Comparison of ENCODE assay signal across 9 cellular contexts in genomic region chr12:122875590-122876220, GRCh38. TPM values are rescaled to one million over a fixed set of nuclear protein-coding genes. Genes with fewer than 3 reads are reported as not detected.
DNase-seq lines count a peak whose midpoint lies in the region; ATAC-seq, FAIRE-seq and TF ChIP-seq lines count a peak whose summit lies in the region.
"Had no signal": no experiment of that assay in that cellular context is flagged by ENCODE, and none has a peak within 500 bp of the region (broad histone marks: within the 10 kb centered on the region; RNA-seq: fewer than 3 reads in every experiment).

No MANE protein-coding gene starts in this region.

- H3K36me3 ChIP-seq in spleen = peaks cover 0 to 44% (median 0%) of the 10 kb centered on the region in 6 donors

- no peak overlapping the region for H3K4me3 ChIP-seq in spleen
- H3K4me3 ChIP-seq: A549 had no signal

- no peaks in the 10 kb centered on the region for H3K9me3 Mint-ChIP-seq in T-helper 1 cell treated with Interleukin-12 subunit alpha and Interleukin-12 subunit beta and Interleukin-4 antibody, amounts not matched to agents 30 μg/mL and 1 μg/mL, for 36 hours

- TF ChIP-seq POLR2A in spleen (IDR thresholded peaks at IDR 0.05) (no peak), H54 (IDR thresholded peaks at IDR 0.05; ENCODE audit: low read depth, low read length) (no peak)

- H3K27me3 ChIP-seq in spleen (replicated peaks in 1 of 7) = no peaks in the 10 kb centered on the region

- peaks cover 80% of the 10 kb centered on the region for H3K4me1 Mint-ChIP-seq in T-helper 1 cell treated with Interleukin-12 subunit alpha and Interleukin-12 subunit beta and Interleukin-4 antibody, amounts not matched to agents 30 μg/mL and 1 μg/mL, for 36 hours (ENCODE audit: low read depth)

- ATAC-seq in HG02610 (IDR thresholded peaks at IDR 0.05; ENCODE audit: unreplicated experiment) (peak; percentile 70), GM19467 (IDR thresholded peaks at IDR 0.05; ENCODE audit: unreplicated experiment) (no peak)
- ATAC-seq: A549 had no signal

- 54 to 72% (median 66%) methylated on average over 7 of the region's 7 CpGs for WGBS in spleen, 5 donors

- no peak for TF ChIP-seq CTCF in spleen (IDR thresholded peaks at IDR 0.05 in 8 of 11, conservative IDR thresholded peaks at IDR 0.05 in 3 of 11)

- no peak overlapping the region for H3K27ac Mint-ChIP-seq in T-helper 1 cell treated with Interleukin-12 subunit alpha and Interleukin-12 subunit beta and Interleukin-4 antibody, amounts not matched to agents 30 μg/mL and 1 μg/mL, for 36 hours

- H3K36me3 Mint-ChIP-seq in T-helper 1 cell treated with Interleukin-12 subunit alpha and Interleukin-12 subunit beta and Interleukin-4 antibody, amounts not matched to agents 30 μg/mL and 1 μg/mL, for 36 hours (ENCODE audit: low read depth) = peaks cover 35% of the 10 kb centered on the region

- FAIRE-seq in H54 (lab: Jason Lieb, UNC) = no peak
- FAIRE-seq: A549 had no signal

- peak overlapping the region in 6 of 8 donors; percentile 41 to 81 (median 66) for H3K27ac ChIP-seq in spleen
- H3K27ac ChIP-seq: A549 had no signal

- DNase-seq in NOMO-1 treated with DMSO at 0.1 percent for 48 hours (lab: John Stamatoyannopoulos, UW; ENCODE audit: unreplicated experiment) (peak; percentile 51), NOMO-1 treated with dmso at 0.1 percent for 144 hours (lab: John Stamatoyannopoulos, UW; ENCODE audit: unreplicated experiment) (no peak), spleen (no peak), H54 (ENCODE audit: insufficient read length, low spot score) (no peak), EL (no peak)

- H3K9me3 ChIP-seq in spleen = no peaks in the 10 kb centered on the region
- H3K9me3 ChIP-seq: A549 had no signal

- H3K4me1 ChIP-seq in spleen = peaks cover 83 to 100% (median 100%) of the 10 kb centered on the region in 6 donors

- peak overlapping the region; percentile 18 for H3K4me3 Mint-ChIP-seq in T-helper 1 cell treated with Interleukin-12 subunit alpha and Interleukin-12 subunit beta and Interleukin-4 antibody, amounts not matched to agents 30 μg/mL and 1 μg/mL, for 36 hours

- intact Hi-C loops in spleen (cut with DNase I; ENCODE audit: low total_unique reads) = no loop called here

- H3K27me3 Mint-ChIP-seq in T-helper 1 cell treated with Interleukin-12 subunit alpha and Interleukin-12 subunit beta and Interleukin-4 antibody, amounts not matched to agents 30 μg/mL and 1 μg/mL, for 36 hours (ENCODE audit: low read depth) = peaks cover 8% of the 10 kb centered on the region

RNA-seq across cellular contexts. Expression of gene VPS37B, which starts 20.2 kb away (rescaled TPM):
- 10 to 100 TPM; 43.4 to 67.5 (median 54.2) TPM for total RNA-seq in spleen
- polyA plus RNA-seq in spleen = 10 to 100 TPM; 24.8 to 42.7 (median 29.6) TPM

RNA-seq across cellular contexts. Expression of gene HIP1R, which starts 40.4 kb away (rescaled TPM):
- 10 to 100 TPM; 40.3 to 65.2 (median 48.0) TPM for total RNA-seq in spleen
- polyA plus RNA-seq in spleen = 10 to 100 TPM; 42.2 to 65.9 (median 65.1) TPM
